In genomic region chr3:141740349-141740748, GRCh38 we compare ENCODE assay signal across 9 cellular contexts. TPM values are rescaled to one million over a fixed set of nuclear protein-coding genes. Genes with fewer than 3 reads are reported as not detected.
DNase-seq lines count a peak whose midpoint lies in the region; ATAC-seq and TF ChIP-seq lines count a peak whose summit lies in the region.
"Had no signal": no experiment of that assay in that cellular context is flagged by ENCODE, and none has a peak within 500 bp of the region (broad histone marks: within the 10 kb centered on the region; RNA-seq: fewer than 3 reads in every experiment).

No MANE protein-coding gene starts in this region.

- H3K27me3 ChIP-seq in PC-9 (ENCODE audit: insufficient read depth, low read depth) (no peaks in the 10 kb centered on the region), skeletal muscle satellite cell (ENCODE audit: control insufficient read depth, insufficient read depth, low read length) (no peaks in the 10 kb centered on the region)

- peak overlapping the region; percentile 25 for H3K9ac ChIP-seq in skeletal muscle satellite cell (ENCODE audit: low read depth, low read length)

- peak overlapping the region; percentile 99 for H3K4me2 ChIP-seq in PC-9
- H3K4me2 ChIP-seq in skeletal muscle satellite cell (ENCODE audit: low read length): peak overlapping the region; percentile 82

- peaks cover 26% of the 10 kb centered on the region for H4K20me1 ChIP-seq in PC-9 (ENCODE audit: insufficient read depth)

- H3K27me3 Mint-ChIP-seq in T-helper 2 cell treated with Interferon-gamma antibody and Interleukin-4, amounts not matched to agents 5 μg/mL and 100 μg/mL, for 36 hours (ENCODE audit: low read depth): no peaks in the 10 kb centered on the region
- H3K27me3 Mint-ChIP-seq in activated naive CD4-positive, alpha-beta T cell treated with anti-CD3 and anti-CD28 coated beads for 36 hours (ENCODE audit: low read depth): no peaks in the 10 kb centered on the region

- no peak for TF ChIP-seq POLR2A in erythroblast (IDR thresholded peaks at IDR 0.05; ENCODE audit: low read length)

- no peak for DNase-seq in T-helper 2 cell treated with Interferon-gamma antibody and Interleukin-4, amounts not matched to agents 5 μg/mL and 100 μg/mL, for 36 hours (ENCODE audit: low spot score)
- DNase-seq in T-helper 2 cell (no peak), PC-9 (no peak), fibroblast of pulmonary artery (ENCODE audit: low read depth) (no peak), erythroblast (lab: John Stamatoyannopoulos, UW) (no peak)
- no peak for DNase-seq in activated naive CD4-positive, alpha-beta T cell treated with anti-CD3 and anti-CD28 coated beads for 36 hours
- DNase-seq: NCI-H2081 treated with DMSO at 0.1 percent for 48 hours had no signal

- POLR2A ChIA-PET in PC-9 (lab: Charles Lee; ENCODE audit: unreplicated experiment): interaction anchor here (0.7 kb wide), 1 partner anchor 137 kb away, joined by 8 read pairs; no protein-coding TSS in a partner anchor

- H3K9me3 ChIP-seq in PC-9 (ENCODE audit: insufficient read depth, low read depth) (no peaks in the 10 kb centered on the region), skeletal muscle satellite cell (replicated peaks; ENCODE audit: low read length) (no peaks in the 10 kb centered on the region)

- ATAC-seq in GM18867 (IDR thresholded peaks at IDR 0.05; ENCODE audit: unreplicated experiment): no peak

- no peak overlapping the region for H3K27ac Mint-ChIP-seq in T-helper 2 cell treated with Interferon-gamma antibody and Interleukin-4, amounts not matched to agents 5 μg/mL and 100 μg/mL, for 36 hours
- no peak overlapping the region for H3K27ac Mint-ChIP-seq in activated naive CD4-positive, alpha-beta T cell treated with anti-CD3 and anti-CD28 coated beads for 36 hours

- CTCF ChIA-PET in PC-9 (lab: Charles Lee): interaction anchor here (0.6 to 0.7 kb wide), 4 partner anchors 10 to 486 kb away, joined by 4 to 7 read pairs (median 7); no protein-coding TSS in a partner anchor
- CTCF ChIA-PET in activated naive CD4-positive, alpha-beta T cell treated with anti-CD3 and anti-CD28 coated beads for 36 hours (lab: Charles Lee): interaction anchor here (0.9 to 1.7 kb wide), 6 partner anchors 12 to 279 kb away, joined by 3 to 11 read pairs (median 4); no protein-coding TSS in a partner anchor

- H3K9me3 Mint-ChIP-seq in T-helper 2 cell treated with Interferon-gamma antibody and Interleukin-4, amounts not matched to agents 5 μg/mL and 100 μg/mL, for 36 hours: no peaks in the 10 kb centered on the region
- H3K9me3 Mint-ChIP-seq in activated naive CD4-positive, alpha-beta T cell treated with anti-CD3 and anti-CD28 coated beads for 36 hours: no peaks in the 10 kb centered on the region

- TF ChIP-seq CTCF in PC-9 (conservative IDR thresholded peaks at IDR 0.05): no peak
- no peak for TF ChIP-seq CTCF in fibroblast of pulmonary artery (IDR thresholded peaks at IDR 0.05; ENCODE audit: low read length, missing control alignments)

- no peak overlapping the region; the same call in 1 of the 2 replicates for H3K4me3 ChIP-seq in PC-9
- peak overlapping the region; percentile 100 for H3K4me3 ChIP-seq in fibroblast of pulmonary artery (replicated peaks; ENCODE audit: low read depth, low read length)
- H3K4me3 ChIP-seq in skeletal muscle satellite cell (ENCODE audit: low read length): peak overlapping the region; percentile 84

- no peaks in the 10 kb centered on the region for H3K9me2 ChIP-seq in PC-9 (ENCODE audit: insufficient read depth)

- peak overlapping the region; percentile 84; the same call in 1 of the 2 replicates for H3K27ac ChIP-seq in PC-9

- H3K36me3 ChIP-seq in PC-9 (ENCODE audit: low read depth) (peaks cover 17% of the 10 kb centered on the region), skeletal muscle satellite cell (ENCODE audit: insufficient read depth, low read length) (peaks cover 26% of the 10 kb centered on the region)

- no peak overlapping the region for H2AFZ ChIP-seq in PC-9

- H3K79me2 ChIP-seq in PC-9 (ENCODE audit: low read depth): peaks cover 58% of the 10 kb centered on the region

- peaks cover 21% of the 10 kb centered on the region for H3K4me1 ChIP-seq in PC-9 (replicated peaks; ENCODE audit: insufficient read depth)
- H3K4me1 ChIP-seq in skeletal muscle satellite cell (ENCODE audit: control insufficient read depth, insufficient read depth, low read length): peaks cover 17% of the 10 kb centered on the region

- H3K4me3 Mint-ChIP-seq in T-helper 2 cell treated with Interferon-gamma antibody and Interleukin-4, amounts not matched to agents 5 μg/mL and 100 μg/mL, for 36 hours: peak overlapping the region; percentile 98
- no peak overlapping the region for H3K4me3 Mint-ChIP-seq in activated naive CD4-positive, alpha-beta T cell treated with anti-CD3 and anti-CD28 coated beads for 36 hours

- peaks cover 10% of the 10 kb centered on the region; the same call in 1 of the 2 replicates for H3F3A ChIP-seq in PC-9 (ENCODE audit: insufficient read depth, low read depth)

- no TSS peak for BruUV-seq in PC-9 (replicated peaks; lab: Mats Ljungman, UMichigan)

- H3K36me3 Mint-ChIP-seq in T-helper 2 cell treated with Interferon-gamma antibody and Interleukin-4, amounts not matched to agents 5 μg/mL and 100 μg/mL, for 36 hours (ENCODE audit: low read depth): peaks cover 26% of the 10 kb centered on the region
- peaks cover 11% of the 10 kb centered on the region for H3K36me3 Mint-ChIP-seq in activated naive CD4-positive, alpha-beta T cell treated with anti-CD3 and anti-CD28 coated beads for 36 hours (ENCODE audit: low read depth)

- H3K4me1 Mint-ChIP-seq in T-helper 2 cell treated with Interferon-gamma antibody and Interleukin-4, amounts not matched to agents 5 μg/mL and 100 μg/mL, for 36 hours (ENCODE audit: low read depth): peaks cover 25% of the 10 kb centered on the region
- peaks cover 45% of the 10 kb centered on the region for H3K4me1 Mint-ChIP-seq in activated naive CD4-positive, alpha-beta T cell treated with anti-CD3 and anti-CD28 coated beads for 36 hours (ENCODE audit: low read depth)

- intact Hi-C loops in PC-9 (cut with micrococcal nuclease; ENCODE audit: unreplicated experiment): no loop called here
- intact Hi-C loops in activated naive CD4-positive, alpha-beta T cell treated with anti-CD3 and anti-CD28 coated beads for 36 hours (cut with micrococcal nuclease): no loop called here

RNA-seq across cellular contexts. Expression of gene RNF7, which starts 2.3 kb away (rescaled TPM):
- 82.2 and 89.1 TPM in 2 replicates for total RNA-seq in PC-9 (2021)
- 57.5 and 59.0 TPM in 2 replicates for total RNA-seq in skeletal muscle satellite cell (2012; rRNA removed)
- total RNA-seq in activated naive CD4-positive, alpha-beta T cell treated with anti-CD3 and anti-CD28 coated beads for 36 hours: 10 to 100 TPM; 56.3 to 57.4 TPM

RNA-seq across cellular contexts. Expression of gene GRK7, which starts 22.9 kb away (rescaled TPM):
- not detected in 2 replicates for total RNA-seq in PC-9 (2021)
- not detected in 2 replicates for total RNA-seq in skeletal muscle satellite cell (2012; rRNA removed)
- not detected for total RNA-seq in activated naive CD4-positive, alpha-beta T cell treated with anti-CD3 and anti-CD28 coated beads for 36 hours
